In the genomic region with DNA sequence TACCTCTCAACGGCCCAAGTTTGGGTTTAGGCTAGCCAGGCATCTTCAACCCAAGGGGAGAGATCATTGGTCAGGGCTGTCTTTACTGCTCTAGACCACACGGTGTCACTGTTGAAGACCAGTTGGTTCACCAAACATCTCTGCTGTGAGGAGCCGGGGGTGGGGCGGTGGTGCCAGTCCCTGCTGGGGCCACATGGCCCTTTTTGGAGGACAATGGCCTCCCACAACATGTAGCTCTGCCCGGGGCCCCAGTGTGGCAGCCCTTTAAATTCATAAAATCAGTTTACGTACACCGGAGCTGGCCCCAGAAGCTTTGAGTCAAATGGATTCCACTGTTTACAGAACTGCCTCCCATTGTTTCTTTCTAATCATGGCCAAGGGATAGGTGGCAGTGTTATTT, we compare ENCODE assay signal across 8 cellular contexts. TPM values are rescaled to one million over a fixed set of nuclear protein-coding genes. Genes with fewer than 3 reads are reported as not detected.
DNase-seq lines count a peak whose midpoint lies in the region; ATAC-seq and TF ChIP-seq lines count a peak whose summit lies in the region.

No MANE protein-coding gene starts in this region.

- no peak overlapping the region for H3K27ac Mint-ChIP-seq in nephron

- H3K4me1 Mint-ChIP-seq in nephron = no peaks in the 10 kb centered on the region

- intact Hi-C loops in esophagus squamous epithelium (cut with DNase I) = no loop called here

- H3K4me3 Mint-ChIP-seq in nephron = no peak overlapping the region

- H3K4me3 ChIP-seq in BJ (ENCODE audit: low read depth, low read length) (no peak overlapping the region), WI38 (ENCODE audit: low read depth, low read length) (no peak overlapping the region), esophagus squamous epithelium (no peak overlapping the region)

- H3K9me3 ChIP-seq in esophagus squamous epithelium = no peaks in the 10 kb centered on the region

- no peaks in the 10 kb centered on the region for H3K36me3 Mint-ChIP-seq in nephron (ENCODE audit: low read depth)

- TF ChIP-seq POLR2A in esophagus squamous epithelium (IDR thresholded peaks at IDR 0.05) = no peak

- H3K27ac ChIP-seq in esophagus squamous epithelium = peak overlapping the region in 2 of 4 donors; percentile 2 to 4

- H3K36me3 ChIP-seq in BJ (ENCODE audit: control insufficient read depth, insufficient read depth, low read length) = no peaks in the 10 kb centered on the region
- H3K36me3 ChIP-seq in esophagus squamous epithelium = no peaks in the 10 kb centered on the region

- 46 to 55% methylated on average over 6 to 7 of the region's 7 CpGs for WGBS in esophagus squamous epithelium, 2 donors

- CTCF ChIA-PET in BJ (lab: Yijun Ruan, JAX) = interaction anchor here (0.6 to 6.8 kb wide), 19 partner anchors 9 to 1936 kb away, joined by 3 to 69 read pairs (median 4); no protein-coding TSS in a partner anchor

- no peaks in the 10 kb centered on the region for H3K9me3 Mint-ChIP-seq in nephron

- H3K27me3 ChIP-seq in BJ (ENCODE audit: control insufficient read depth, insufficient read depth, low read length) = no peaks in the 10 kb centered on the region
- no peaks in the 10 kb centered on the region for H3K27me3 ChIP-seq in esophagus squamous epithelium

- peaks cover 11% of the 10 kb centered on the region for H3K27me3 Mint-ChIP-seq in nephron (ENCODE audit: low read depth)

- POLR2A ChIA-PET in BJ (lab: Charles Lee) = no interaction called here

- TF ChIP-seq CTCF in BJ (IDR thresholded peaks at IDR 0.05; ENCODE audit: insufficient read depth, low read depth, low read length) (peak; percentile 82), WI38 (IDR thresholded peaks at IDR 0.05; ENCODE audit: low read depth, low read length) (peak; percentile 78), esophagus squamous epithelium (IDR thresholded peaks at IDR 0.05) (peak; percentile 46 to 88 (median 72)), nephron (IDR thresholded peaks at IDR 0.05; ENCODE audit: unreplicated experiment in 3 of 3) (peak; percentile 60 to 64 (median 61))

- DNase-seq in BJ (ENCODE audit: low read depth) (no peak), NCI-H2029 treated with DMSO at 0.1 percent for 48 hours (lab: John Stamatoyannopoulos, UW) (peak; percentile 66), esophagus squamous epithelium (lab: John Stamatoyannopoulos, UW) (no peak), cerebellar nuclear complex (lab: John Stamatoyannopoulos, UW) (no peak)

- ATAC-seq in GM18511 (IDR thresholded peaks at IDR 0.05; ENCODE audit: unreplicated experiment) = peak; percentile 90
- ATAC-seq in HG02970 (IDR thresholded peaks at IDR 0.05; ENCODE audit: low FRiP score, unreplicated experiment) = peak; percentile 72

- H3K4me1 ChIP-seq in esophagus squamous epithelium = peaks cover 0 to 14% (median 5%) of the 10 kb centered on the region in 3 donors

RNA-seq across cellular contexts. Expression of gene TM4SF18, which starts 19.1 kb away (rescaled TPM):
- 0.11 and 0.29 TPM in 2 replicates for polyA plus RNA-seq in BJ (2011; rRNA removed)
- not detected in 2 replicates for polyA minus RNA-seq in BJ (2011; rRNA and poly(A)+ RNA removed)
- total RNA-seq in esophagus squamous epithelium = 1 to 10 TPM in 3 of 4 donors, under 1 TPM in 1; 0.95 to 5.7 (median 1.6) TPM

RNA-seq across cellular contexts. Expression of gene TM4SF1, which starts 24.9 kb away (rescaled TPM):
- polyA plus RNA-seq in BJ (2011; rRNA removed) = 37.5 and 48.0 TPM in 2 replicates
- polyA minus RNA-seq in BJ (2011; rRNA and poly(A)+ RNA removed) = 20.4 and 27.1 TPM in 2 replicates
- total RNA-seq in esophagus squamous epithelium = 100 to 1,000 TPM; 153 to 290 (median 169) TPM
